ENCODE assay signal across 8 cellular contexts in genomic region chr12:131894313-131894860, GRCh38. TPM values are rescaled to one million over a fixed set of nuclear protein-coding genes. Genes with fewer than 3 reads are reported as not detected.
DNase-seq lines count a peak whose midpoint lies in the region; ATAC-seq and TF ChIP-seq lines count a peak whose summit lies in the region.

ULK1 (plus strand) TSS chr12:131894622; CDS start chr12:131895002, 380 bp downstream.

- H3K27me3 Mint-ChIP-seq in progenitor cell of endocrine pancreas = peaks cover 3% of the 10 kb centered on the region

- TF ChIP-seq CTCF in heart right ventricle (IDR thresholded peaks at IDR 0.05) (no peak), progenitor cell of endocrine pancreas (IDR thresholded peaks at IDR 0.05; ENCODE audit: unreplicated experiment) (no peak), upper lobe of left lung (IDR thresholded peaks at IDR 0.05) (no peak)

- H3K4me3 Mint-ChIP-seq in progenitor cell of endocrine pancreas (ENCODE audit: low read depth) = peak within 1 kb of the TSS; percentile 84

- intact Hi-C loops in heart right ventricle (cut with DNase I) = loop anchor here in 3 of 10 donors (2.0 to 10.0 kb wide), 2 partner anchors 34 to 60 kb away; partner anchors contain the start of gene PUS1 (in 2 of the 3)

- TF ChIP-seq POLR2A in GM15510 (IDR thresholded peaks at IDR 0.05; ENCODE audit: borderline replicate concordance, extremely low read depth, insufficient read length) = peak; percentile 87
- TF ChIP-seq POLR2A in upper lobe of left lung (IDR thresholded peaks at IDR 0.05) = peak; percentile 73 to 96 (median 80)

- peak; percentile 96 for DNase-seq in NCI-H146 (lab: John Stamatoyannopoulos, UW)
- DNase-seq in T-helper 1 cell = peak; percentile 84 to 93 (median 86)
- DNase-seq in heart right ventricle = peak; percentile 92 to 96
- peak; percentile 94 for DNase-seq in progenitor cell of endocrine pancreas (ENCODE audit: low spot score, unreplicated experiment)
- peak; percentile 92 to 99 for DNase-seq in upper lobe of left lung

- no peaks in the 10 kb centered on the region for H3K9me3 Mint-ChIP-seq in progenitor cell of endocrine pancreas (ENCODE audit: low read depth)

- H3K4me3 ChIP-seq in heart right ventricle = peak within 1 kb of the TSS; percentile 40 to 85 (median 64)
- peak within 1 kb of the TSS; percentile 51 to 84 (median 72) for H3K4me3 ChIP-seq in upper lobe of left lung

- H3K4me1 ChIP-seq in heart right ventricle = peaks cover 8 to 35% (median 24%) of the 10 kb centered on the region in 9 donors
- peaks cover 22 to 28% (median 23%) of the 10 kb centered on the region in 4 donors for H3K4me1 ChIP-seq in upper lobe of left lung

- H3K27ac Mint-ChIP-seq in progenitor cell of endocrine pancreas = peak within 1 kb of the TSS; percentile 98

- H3K4me1 Mint-ChIP-seq in progenitor cell of endocrine pancreas (ENCODE audit: low read depth) = peaks cover 15% of the 10 kb centered on the region

- no peak for TF ChIP-seq EP300 in upper lobe of left lung (IDR thresholded peaks at IDR 0.05)

- H3K27me3 ChIP-seq in heart right ventricle (no peaks in the 10 kb centered on the region), upper lobe of left lung (no peaks in the 10 kb centered on the region)

- ATAC-seq in HG02870 (IDR thresholded peaks at IDR 0.05; ENCODE audit: unreplicated experiment) (peak; percentile 75), heart right ventricle (peak; percentile 68 to 80 (median 76)), upper lobe of left lung (ENCODE audit: low FRiP score in 2 of 2) (peak; percentile 85 to 88)

- H3K27ac ChIP-seq in adipose tissue (ENCODE audit: low read depth, low read length) (no peak within 1 kb of the TSS), heart right ventricle (peak within 1 kb of the TSS; percentile 94 to 99 (median 98)), upper lobe of left lung (peak within 1 kb of the TSS; percentile 89 to 99 (median 96))

- 0 to 2% (median 1%) methylated on average over 23 to 64 of the region's 64 CpGs for WGBS in adipose tissue, 3 donors
- WGBS in heart right ventricle, 2 donors = 1% methylated on average over 47 to 62 of the region's 64 CpGs
- 0 to 3% methylated on average over 6 to 23 of the region's 64 CpGs for WGBS in upper lobe of left lung, 2 donors

- H3K36me3 ChIP-seq in heart right ventricle (peaks cover 0 to 26% (median 3%) of the 10 kb centered on the region in 9 donors), upper lobe of left lung (peaks cover 0 to 6% (median 0%) of the 10 kb centered on the region in 4 donors)

- no peaks in the 10 kb centered on the region for H3K9me3 ChIP-seq in heart right ventricle
- H3K9me3 ChIP-seq in upper lobe of left lung = no peaks in the 10 kb centered on the region

- peaks cover 2% of the 10 kb centered on the region for H3K36me3 Mint-ChIP-seq in progenitor cell of endocrine pancreas (ENCODE audit: insufficient read depth)

RNA-seq across cellular contexts. Expression of gene ULK1, which starts in this region (rescaled TPM):
- polyA plus RNA-seq in adipose tissue (10 to 100 TPM; 13.7 to 47.1 (median 26.2) TPM), heart right ventricle (10 to 100 TPM; 10.7 to 37.2 TPM)
- total RNA-seq in heart right ventricle (10 to 100 TPM; 30.2 to 77.7 (median 51.6) TPM), progenitor cell of endocrine pancreas (111 and 122 TPM in 2 replicates), upper lobe of left lung (10 to 100 TPM in 5 of 6 donors, 1 to 10 TPM in 1; 6.8 to 93.2 (median 40.7) TPM)
